ENCODE assay signal across 1 cellular context in the genomic region with DNA sequence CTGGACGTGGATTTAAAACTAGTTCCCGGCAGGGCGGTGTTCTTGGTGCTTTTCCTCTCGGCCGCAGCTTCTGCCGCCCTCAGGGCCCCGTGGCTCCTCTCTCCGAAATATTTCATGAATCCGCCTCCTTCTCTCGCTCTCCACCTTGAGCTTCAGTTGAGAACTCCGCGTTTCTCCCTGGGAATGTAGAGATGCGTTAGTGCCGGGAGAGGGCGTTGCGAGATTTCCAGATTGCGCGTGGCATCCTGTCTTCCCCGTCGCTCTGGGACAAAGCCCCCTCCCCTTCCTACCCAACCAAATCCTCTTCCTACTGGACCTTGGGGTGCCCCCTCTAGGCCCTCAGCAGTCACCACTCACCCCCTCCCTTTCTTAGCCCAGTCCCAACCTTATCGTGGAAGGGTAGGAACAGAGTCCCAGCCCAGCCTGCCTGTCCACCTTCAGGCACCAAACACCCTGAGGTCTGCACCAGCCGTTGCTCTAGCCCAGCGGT.
TF ChIP-seq lines count a peak whose summit lies in the region.

No MANE protein-coding gene starts in this region.

TF ChIP-seq in GM23338, 12 proteins besides CTCF, POLR2A, EP300 and RAD21 (continued from another document):
- TF ChIP-seq, protein P1, sequence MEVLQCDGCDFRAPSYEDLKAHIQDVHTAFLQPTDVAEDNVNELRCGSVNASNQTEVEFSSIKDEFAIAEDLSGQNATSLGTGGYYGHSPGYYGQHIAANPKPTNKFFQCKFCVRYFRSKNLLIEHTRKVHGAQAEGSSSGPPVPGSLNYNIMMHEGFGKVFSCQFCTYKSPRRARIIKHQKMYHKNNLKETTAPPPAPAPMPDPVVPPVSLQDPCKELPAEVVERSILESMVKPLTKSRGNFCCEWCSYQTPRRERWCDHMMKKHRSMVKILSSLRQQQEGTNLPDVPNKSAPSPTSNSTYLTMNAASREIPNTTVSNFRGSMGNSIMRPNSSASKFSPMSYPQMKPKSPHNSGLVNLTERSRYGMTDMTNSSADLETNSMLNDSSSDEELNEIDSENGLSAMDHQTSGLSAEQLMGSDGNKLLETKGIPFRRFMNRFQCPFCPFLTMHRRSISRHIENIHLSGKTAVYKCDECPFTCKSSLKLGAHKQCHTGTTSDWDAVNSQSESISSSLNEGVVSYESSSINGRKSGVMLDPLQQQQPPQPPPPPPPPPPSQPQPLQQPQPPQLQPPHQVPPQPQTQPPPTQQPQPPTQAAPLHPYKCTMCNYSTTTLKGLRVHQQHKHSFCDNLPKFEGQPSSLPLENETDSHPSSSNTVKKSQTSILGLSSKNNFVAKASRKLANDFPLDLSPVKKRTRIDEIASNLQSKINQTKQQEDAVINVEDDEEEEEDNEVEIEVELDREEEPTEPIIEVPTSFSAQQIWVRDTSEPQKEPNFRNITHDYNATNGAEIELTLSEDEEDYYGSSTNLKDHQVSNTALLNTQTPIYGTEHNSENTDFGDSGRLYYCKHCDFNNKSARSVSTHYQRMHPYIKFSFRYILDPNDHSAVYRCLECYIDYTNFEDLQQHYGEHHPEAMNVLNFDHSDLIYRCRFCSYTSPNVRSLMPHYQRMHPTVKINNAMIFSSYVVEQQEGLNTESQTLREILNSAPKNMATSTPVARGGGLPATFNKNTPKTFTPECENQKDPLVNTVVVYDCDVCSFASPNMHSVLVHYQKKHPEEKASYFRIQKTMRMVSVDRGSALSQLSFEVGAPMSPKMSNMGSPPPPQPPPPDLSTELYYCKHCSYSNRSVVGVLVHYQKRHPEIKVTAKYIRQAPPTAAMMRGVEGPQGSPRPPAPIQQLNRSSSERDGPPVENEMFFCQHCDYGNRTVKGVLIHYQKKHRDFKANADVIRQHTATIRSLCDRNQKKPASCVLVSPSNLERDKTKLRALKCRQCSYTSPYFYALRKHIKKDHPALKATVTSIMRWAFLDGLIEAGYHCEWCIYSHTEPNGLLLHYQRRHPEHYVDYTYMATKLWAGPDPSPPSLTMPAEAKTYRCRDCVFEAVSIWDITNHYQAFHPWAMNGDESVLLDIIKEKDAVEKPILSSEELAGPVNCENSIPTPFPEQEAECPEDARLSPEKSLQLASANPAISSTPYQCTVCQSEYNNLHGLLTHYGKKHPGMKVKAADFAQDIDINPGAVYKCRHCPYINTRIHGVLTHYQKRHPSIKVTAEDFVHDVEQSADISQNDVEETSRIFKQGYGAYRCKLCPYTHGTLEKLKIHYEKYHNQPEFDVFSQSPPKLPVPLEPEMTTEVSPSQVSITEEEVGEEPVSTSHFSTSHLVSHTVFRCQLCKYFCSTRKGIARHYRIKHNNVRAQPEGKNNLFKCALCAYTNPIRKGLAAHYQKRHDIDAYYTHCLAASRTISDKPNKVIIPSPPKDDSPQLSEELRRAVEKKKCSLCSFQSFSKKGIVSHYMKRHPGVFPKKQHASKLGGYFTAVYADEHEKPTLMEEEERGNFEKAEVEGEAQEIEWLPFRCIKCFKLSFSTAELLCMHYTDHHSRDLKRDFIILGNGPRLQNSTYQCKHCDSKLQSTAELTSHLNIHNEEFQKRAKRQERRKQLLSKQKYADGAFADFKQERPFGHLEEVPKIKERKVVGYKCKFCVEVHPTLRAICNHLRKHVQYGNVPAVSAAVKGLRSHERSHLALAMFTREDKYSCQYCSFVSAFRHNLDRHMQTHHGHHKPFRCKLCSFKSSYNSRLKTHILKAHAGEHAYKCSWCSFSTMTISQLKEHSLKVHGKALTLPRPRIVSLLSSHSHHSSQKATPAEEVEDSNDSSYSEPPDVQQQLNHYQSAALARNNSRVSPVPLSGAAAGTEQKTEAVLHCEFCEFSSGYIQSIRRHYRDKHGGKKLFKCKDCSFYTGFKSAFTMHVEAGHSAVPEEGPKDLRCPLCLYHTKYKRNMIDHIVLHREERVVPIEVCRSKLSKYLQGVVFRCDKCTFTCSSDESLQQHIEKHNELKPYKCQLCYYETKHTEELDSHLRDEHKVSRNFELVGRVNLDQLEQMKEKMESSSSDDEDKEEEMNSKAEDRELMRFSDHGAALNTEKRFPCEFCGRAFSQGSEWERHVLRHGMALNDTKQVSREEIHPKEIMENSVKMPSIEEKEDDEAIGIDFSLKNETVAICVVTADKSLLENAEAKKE (CRISPR knock-in tag; IDR thresholded peaks at IDR 0.05): no peak
- no peak for TF ChIP-seq ZNF114 (CRISPR knock-in tag; IDR thresholded peaks at IDR 0.05)
- TF ChIP-seq STAT1 (IDR thresholded peaks at IDR 0.05; ENCODE audit: unreplicated experiment): no peak
- TF ChIP-seq, protein P2, sequence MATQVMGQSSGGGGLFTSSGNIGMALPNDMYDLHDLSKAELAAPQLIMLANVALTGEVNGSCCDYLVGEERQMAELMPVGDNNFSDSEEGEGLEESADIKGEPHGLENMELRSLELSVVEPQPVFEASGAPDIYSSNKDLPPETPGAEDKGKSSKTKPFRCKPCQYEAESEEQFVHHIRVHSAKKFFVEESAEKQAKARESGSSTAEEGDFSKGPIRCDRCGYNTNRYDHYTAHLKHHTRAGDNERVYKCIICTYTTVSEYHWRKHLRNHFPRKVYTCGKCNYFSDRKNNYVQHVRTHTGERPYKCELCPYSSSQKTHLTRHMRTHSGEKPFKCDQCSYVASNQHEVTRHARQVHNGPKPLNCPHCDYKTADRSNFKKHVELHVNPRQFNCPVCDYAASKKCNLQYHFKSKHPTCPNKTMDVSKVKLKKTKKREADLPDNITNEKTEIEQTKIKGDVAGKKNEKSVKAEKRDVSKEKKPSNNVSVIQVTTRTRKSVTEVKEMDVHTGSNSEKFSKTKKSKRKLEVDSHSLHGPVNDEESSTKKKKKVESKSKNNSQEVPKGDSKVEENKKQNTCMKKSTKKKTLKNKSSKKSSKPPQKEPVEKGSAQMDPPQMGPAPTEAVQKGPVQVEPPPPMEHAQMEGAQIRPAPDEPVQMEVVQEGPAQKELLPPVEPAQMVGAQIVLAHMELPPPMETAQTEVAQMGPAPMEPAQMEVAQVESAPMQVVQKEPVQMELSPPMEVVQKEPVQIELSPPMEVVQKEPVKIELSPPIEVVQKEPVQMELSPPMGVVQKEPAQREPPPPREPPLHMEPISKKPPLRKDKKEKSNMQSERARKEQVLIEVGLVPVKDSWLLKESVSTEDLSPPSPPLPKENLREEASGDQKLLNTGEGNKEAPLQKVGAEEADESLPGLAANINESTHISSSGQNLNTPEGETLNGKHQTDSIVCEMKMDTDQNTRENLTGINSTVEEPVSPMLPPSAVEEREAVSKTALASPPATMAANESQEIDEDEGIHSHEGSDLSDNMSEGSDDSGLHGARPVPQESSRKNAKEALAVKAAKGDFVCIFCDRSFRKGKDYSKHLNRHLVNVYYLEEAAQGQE (IDR thresholded peaks at IDR 0.05; ENCODE audit: unreplicated experiment): no peak
- TF ChIP-seq EZH2phosphoT487 (IDR thresholded peaks at IDR 0.05; ENCODE audit: unreplicated experiment): no peak
- TF ChIP-seq NANOG (IDR thresholded peaks at IDR 0.05; ENCODE audit: borderline replicate concordance): no peak
- TF ChIP-seq EZH2 (IDR thresholded peaks at IDR 0.05; ENCODE audit: low read depth, unreplicated experiment): no peak
